ENCODE assay signal across 1 cellular context in the genomic region with DNA sequence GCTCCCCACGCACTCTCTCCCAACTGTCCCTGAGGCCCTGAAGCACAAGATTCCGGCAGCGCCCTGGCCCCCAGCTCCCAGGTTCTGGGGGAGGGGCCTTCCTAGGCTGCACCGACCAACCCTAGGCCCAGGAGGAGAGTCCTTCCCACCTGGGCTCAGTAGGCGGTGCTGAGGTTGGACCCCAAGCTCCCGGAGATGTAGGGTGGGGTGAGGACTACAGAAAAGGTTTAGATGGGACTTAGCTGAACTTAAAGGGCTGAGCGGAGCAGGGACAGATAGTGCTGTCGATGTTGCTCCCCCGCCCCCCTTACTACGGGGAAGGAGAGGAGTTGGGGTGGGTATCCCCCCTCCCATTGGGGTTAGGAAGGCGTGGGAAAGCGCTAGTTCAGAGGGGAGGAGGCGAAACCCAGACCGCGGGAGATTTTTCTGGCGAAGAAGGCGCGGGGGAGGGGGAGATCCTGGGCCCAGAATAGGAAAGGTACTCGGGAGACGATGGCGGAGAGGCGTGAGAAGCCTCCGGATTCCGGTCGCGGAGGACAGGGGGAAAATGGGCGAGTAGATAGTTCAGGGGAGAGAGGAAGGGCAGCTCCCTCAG.
TF ChIP-seq lines count a peak whose summit lies in the region.

No MANE protein-coding gene starts in this region.

TF ChIP-seq in K562, 482 proteins besides CTCF, POLR2A, EP300 and RAD21 (continues in another document):
- TF ChIP-seq, protein P1, sequence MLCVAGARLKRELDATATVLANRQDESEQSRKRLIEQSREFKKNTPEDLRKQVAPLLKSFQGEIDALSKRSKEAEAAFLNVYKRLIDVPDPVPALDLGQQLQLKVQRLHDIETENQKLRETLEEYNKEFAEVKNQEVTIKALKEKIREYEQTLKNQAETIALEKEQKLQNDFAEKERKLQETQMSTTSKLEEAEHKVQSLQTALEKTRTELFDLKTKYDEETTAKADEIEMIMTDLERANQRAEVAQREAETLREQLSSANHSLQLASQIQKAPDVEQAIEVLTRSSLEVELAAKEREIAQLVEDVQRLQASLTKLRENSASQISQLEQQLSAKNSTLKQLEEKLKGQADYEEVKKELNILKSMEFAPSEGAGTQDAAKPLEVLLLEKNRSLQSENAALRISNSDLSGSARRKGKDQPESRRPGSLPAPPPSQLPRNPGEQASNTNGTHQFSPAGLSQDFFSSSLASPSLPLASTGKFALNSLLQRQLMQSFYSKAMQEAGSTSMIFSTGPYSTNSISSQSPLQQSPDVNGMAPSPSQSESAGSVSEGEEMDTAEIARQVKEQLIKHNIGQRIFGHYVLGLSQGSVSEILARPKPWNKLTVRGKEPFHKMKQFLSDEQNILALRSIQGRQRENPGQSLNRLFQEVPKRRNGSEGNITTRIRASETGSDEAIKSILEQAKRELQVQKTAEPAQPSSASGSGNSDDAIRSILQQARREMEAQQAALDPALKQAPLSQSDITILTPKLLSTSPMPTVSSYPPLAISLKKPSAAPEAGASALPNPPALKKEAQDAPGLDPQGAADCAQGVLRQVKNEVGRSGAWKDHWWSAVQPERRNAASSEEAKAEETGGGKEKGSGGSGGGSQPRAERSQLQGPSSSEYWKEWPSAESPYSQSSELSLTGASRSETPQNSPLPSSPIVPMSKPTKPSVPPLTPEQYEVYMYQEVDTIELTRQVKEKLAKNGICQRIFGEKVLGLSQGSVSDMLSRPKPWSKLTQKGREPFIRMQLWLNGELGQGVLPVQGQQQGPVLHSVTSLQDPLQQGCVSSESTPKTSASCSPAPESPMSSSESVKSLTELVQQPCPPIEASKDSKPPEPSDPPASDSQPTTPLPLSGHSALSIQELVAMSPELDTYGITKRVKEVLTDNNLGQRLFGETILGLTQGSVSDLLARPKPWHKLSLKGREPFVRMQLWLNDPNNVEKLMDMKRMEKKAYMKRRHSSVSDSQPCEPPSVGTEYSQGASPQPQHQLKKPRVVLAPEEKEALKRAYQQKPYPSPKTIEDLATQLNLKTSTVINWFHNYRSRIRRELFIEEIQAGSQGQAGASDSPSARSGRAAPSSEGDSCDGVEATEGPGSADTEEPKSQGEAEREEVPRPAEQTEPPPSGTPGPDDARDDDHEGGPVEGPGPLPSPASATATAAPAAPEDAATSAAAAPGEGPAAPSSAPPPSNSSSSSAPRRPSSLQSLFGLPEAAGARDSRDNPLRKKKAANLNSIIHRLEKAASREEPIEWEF (CRISPR knock-in tag; IDR thresholded peaks at IDR 0.05): no peak
- TF ChIP-seq ETS2 (tag; IDR thresholded peaks at IDR 0.05; ENCODE audit: borderline replicate concordance, poor library complexity, severe bottlenecking): no peak
- TF ChIP-seq, protein P2, sequence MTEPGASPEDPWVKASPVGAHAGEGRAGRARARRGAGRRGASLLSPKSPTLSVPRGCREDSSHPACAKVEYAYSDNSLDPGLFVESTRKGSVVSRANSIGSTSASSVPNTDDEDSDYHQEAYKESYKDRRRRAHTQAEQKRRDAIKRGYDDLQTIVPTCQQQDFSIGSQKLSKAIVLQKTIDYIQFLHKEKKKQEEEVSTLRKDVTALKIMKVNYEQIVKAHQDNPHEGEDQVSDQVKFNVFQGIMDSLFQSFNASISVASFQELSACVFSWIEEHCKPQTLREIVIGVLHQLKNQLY (CRISPR knock-in tag; conservative IDR thresholded peaks at IDR 0.05): no peak
- TF ChIP-seq, protein P3, sequence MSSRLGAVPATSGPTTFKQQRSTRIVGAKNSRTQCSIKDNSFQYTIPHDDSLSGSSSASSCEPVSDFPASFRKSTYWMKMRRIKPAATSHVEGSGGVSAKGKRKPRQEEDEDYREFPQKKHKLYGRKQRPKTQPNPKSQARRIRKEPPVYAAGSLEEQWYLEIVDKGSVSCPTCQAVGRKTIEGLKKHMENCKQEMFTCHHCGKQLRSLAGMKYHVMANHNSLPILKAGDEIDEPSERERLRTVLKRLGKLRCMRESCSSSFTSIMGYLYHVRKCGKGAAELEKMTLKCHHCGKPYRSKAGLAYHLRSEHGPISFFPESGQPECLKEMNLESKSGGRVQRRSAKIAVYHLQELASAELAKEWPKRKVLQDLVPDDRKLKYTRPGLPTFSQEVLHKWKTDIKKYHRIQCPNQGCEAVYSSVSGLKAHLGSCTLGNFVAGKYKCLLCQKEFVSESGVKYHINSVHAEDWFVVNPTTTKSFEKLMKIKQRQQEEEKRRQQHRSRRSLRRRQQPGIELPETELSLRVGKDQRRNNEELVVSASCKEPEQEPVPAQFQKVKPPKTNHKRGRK (tag; IDR thresholded peaks at IDR 0.05): no peak
- TF ChIP-seq LEF1 (IDR thresholded peaks at IDR 0.05): no peak
- TF ChIP-seq, protein P4, sequence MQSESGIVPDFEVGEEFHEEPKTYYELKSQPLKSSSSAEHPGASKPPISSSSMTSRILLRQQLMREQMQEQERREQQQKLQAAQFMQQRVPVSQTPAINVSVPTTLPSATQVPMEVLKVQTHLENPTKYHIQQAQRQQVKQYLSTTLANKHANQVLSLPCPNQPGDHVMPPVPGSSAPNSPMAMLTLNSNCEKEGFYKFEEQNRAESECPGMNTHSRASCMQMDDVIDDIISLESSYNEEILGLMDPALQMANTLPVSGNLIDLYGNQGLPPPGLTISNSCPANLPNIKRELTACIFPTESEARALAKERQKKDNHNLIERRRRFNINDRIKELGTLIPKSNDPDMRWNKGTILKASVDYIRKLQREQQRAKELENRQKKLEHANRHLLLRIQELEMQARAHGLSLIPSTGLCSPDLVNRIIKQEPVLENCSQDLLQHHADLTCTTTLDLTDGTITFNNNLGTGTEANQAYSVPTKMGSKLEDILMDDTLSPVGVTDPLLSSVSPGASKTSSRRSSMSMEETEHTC (IDR thresholded peaks at IDR 0.05): no peak
- TF ChIP-seq ZNF316 (IDR thresholded peaks at IDR 0.05): no peak
- no peak for TF ChIP-seq MYC (IDR thresholded peaks at IDR 0.05; ENCODE audit: low read depth, low read length)
- no peak for TF ChIP-seq MYC (CRISPR knock-in tag; IDR thresholded peaks at IDR 0.05; ENCODE audit: borderline replicate concordance, low read depth)
- TF ChIP-seq, protein P5, sequence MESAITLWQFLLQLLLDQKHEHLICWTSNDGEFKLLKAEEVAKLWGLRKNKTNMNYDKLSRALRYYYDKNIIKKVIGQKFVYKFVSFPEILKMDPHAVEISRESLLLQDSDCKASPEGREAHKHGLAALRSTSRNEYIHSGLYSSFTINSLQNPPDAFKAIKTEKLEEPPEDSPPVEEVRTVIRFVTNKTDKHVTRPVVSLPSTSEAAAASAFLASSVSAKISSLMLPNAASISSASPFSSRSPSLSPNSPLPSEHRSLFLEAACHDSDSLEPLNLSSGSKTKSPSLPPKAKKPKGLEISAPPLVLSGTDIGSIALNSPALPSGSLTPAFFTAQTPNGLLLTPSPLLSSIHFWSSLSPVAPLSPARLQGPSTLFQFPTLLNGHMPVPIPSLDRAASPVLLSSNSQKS (CRISPR knock-in tag; IDR thresholded peaks at IDR 0.05): no peak
- no peak for TF ChIP-seq E2F3 (CRISPR knock-in tag; IDR thresholded peaks at IDR 0.05)
- no peak for TF ChIP-seq RFX7 (CRISPR knock-in tag; IDR thresholded peaks at IDR 0.05)
- TF ChIP-seq ZNF75A (CRISPR knock-in tag; IDR thresholded peaks at IDR 0.05): no peak
- TF ChIP-seq NR2C2 (CRISPR knock-in tag; IDR thresholded peaks at IDR 0.05): no peak
- no peak for TF ChIP-seq NR2C2 (tag; IDR thresholded peaks at IDR 0.05)
- TF ChIP-seq POLR3A (IDR thresholded peaks at IDR 0.05; ENCODE audit: borderline replicate concordance, extremely low read depth, insufficient read depth, insufficient read length): no peak
- TF ChIP-seq RCOR1 (IDR thresholded peaks at IDR 0.05; ENCODE audit: borderline replicate concordance in 1 of 2, low read depth in 2 of 2, low read length in 2 of 2): 0 out of 4 replicates have a peak, but pooled peaks of 1 of the 2 experiments have one; percentile 3
- TF ChIP-seq CREM (IDR thresholded peaks at IDR 0.05; ENCODE audit: low read depth): peak; percentile 8; the same call in 1 of the 2 replicates
- TF ChIP-seq, protein P6, sequence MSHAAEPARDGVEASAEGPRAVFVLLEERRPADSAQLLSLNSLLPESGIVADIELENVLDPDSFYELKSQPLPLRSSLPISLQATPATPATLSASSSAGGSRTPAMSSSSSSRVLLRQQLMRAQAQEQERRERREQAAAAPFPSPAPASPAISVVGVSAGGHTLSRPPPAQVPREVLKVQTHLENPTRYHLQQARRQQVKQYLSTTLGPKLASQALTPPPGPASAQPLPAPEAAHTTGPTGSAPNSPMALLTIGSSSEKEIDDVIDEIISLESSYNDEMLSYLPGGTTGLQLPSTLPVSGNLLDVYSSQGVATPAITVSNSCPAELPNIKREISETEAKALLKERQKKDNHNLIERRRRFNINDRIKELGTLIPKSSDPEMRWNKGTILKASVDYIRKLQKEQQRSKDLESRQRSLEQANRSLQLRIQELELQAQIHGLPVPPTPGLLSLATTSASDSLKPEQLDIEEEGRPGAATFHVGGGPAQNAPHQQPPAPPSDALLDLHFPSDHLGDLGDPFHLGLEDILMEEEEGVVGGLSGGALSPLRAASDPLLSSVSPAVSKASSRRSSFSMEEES (CRISPR knock-in tag; IDR thresholded peaks at IDR 0.05): no peak
- TF ChIP-seq HDAC2 (IDR thresholded peaks at IDR 0.05): no peak; the same call in 1 of the 2 replicates
- TF ChIP-seq ZNF232 (CRISPR knock-in tag; IDR thresholded peaks at IDR 0.05): no peak
- TF ChIP-seq, protein P7, sequence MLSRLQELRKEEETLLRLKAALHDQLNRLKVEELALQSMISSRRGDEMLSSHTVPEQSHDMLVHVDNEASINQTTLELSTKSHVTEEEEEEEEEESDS (CRISPR knock-in tag; IDR thresholded peaks at IDR 0.05): no peak
- TF ChIP-seq KDM1A (IDR thresholded peaks at IDR 0.05): 0 out of 4 replicates have a peak, but pooled peaks of 1 of the 2 experiments have one; percentile 46
- TF ChIP-seq, protein P8, sequence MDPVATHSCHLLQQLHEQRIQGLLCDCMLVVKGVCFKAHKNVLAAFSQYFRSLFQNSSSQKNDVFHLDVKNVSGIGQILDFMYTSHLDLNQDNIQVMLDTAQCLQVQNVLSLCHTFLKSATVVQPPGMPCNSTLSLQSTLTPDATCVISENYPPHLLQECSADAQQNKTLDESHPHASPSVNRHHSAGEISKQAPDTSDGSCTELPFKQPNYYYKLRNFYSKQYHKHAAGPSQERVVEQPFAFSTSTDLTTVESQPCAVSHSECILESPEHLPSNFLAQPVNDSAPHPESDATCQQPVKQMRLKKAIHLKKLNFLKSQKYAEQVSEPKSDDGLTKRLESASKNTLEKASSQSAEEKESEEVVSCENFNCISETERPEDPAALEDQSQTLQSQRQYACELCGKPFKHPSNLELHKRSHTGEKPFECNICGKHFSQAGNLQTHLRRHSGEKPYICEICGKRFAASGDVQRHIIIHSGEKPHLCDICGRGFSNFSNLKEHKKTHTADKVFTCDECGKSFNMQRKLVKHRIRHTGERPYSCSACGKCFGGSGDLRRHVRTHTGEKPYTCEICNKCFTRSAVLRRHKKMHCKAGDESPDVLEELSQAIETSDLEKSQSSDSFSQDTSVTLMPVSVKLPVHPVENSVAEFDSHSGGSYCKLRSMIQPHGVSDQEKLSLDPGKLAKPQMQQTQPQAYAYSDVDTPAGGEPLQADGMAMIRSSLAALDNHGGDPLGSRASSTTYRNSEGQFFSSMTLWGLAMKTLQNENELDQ (CRISPR knock-in tag; IDR thresholded peaks at IDR 0.05; ENCODE audit: borderline replicate concordance): no peak
- TF ChIP-seq, protein P9, sequence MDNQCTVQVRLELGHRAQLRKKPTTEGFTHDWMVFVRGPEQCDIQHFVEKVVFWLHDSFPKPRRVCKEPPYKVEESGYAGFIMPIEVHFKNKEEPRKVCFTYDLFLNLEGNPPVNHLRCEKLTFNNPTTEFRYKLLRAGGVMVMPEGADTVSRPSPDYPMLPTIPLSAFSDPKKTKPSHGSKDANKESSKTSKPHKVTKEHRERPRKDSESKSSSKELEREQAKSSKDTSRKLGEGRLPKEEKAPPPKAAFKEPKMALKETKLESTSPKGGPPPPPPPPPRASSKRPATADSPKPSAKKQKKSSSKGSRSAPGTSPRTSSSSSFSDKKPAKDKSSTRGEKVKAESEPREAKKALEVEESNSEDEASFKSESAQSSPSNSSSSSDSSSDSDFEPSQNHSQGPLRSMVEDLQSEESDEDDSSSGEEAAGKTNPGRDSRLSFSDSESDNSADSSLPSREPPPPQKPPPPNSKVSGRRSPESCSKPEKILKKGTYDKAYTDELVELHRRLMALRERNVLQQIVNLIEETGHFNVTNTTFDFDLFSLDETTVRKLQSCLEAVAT (IDR thresholded peaks at IDR 0.05): peak in 1 of 2 experiments; percentile 38; a peak in 2 of 4 replicates
- no peak for TF ChIP-seq TCF7 (IDR thresholded peaks at IDR 0.05; ENCODE audit: borderline replicate concordance)
- TF ChIP-seq, protein P10, sequence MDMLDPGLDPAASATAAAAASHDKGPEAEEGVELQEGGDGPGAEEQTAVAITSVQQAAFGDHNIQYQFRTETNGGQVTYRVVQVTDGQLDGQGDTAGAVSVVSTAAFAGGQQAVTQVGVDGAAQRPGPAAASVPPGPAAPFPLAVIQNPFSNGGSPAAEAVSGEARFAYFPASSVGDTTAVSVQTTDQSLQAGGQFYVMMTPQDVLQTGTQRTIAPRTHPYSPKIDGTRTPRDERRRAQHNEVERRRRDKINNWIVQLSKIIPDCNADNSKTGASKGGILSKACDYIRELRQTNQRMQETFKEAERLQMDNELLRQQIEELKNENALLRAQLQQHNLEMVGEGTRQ (CRISPR knock-in tag; IDR thresholded peaks at IDR 0.05): no peak
- TF ChIP-seq JUND (IDR thresholded peaks at IDR 0.05; ENCODE audit: borderline replicate concordance, low read depth, low read length): no peak
- TF ChIP-seq JUND (tag; IDR thresholded peaks at IDR 0.05; ENCODE audit: borderline replicate concordance, low read depth, low read length): no peak
- no peak for TF ChIP-seq PYGO2 (tag; IDR thresholded peaks at IDR 0.05)
- TF ChIP-seq NUFIP1 (IDR thresholded peaks at IDR 0.05; ENCODE audit: partially characterized antibody): no peak
- TF ChIP-seq CHD1 (IDR thresholded peaks at IDR 0.05; ENCODE audit: low read length): no peak
- no peak; the same call in 1 of the 2 replicates for TF ChIP-seq ARID1B (IDR thresholded peaks at IDR 0.05)
- no peak for TF ChIP-seq RB1 (IDR thresholded peaks at IDR 0.05; ENCODE audit: low read depth)
- no peak for TF ChIP-seq TAF1 (IDR thresholded peaks at IDR 0.05; ENCODE audit: control insufficient read depth, extremely low read depth, insufficient read depth, low read length, severe bottlenecking)
- TF ChIP-seq TBP (optimal IDR thresholded peaks at IDR 0.05; ENCODE audit: low read depth, low read length): peak; percentile 39
- TF ChIP-seq, protein P11, sequence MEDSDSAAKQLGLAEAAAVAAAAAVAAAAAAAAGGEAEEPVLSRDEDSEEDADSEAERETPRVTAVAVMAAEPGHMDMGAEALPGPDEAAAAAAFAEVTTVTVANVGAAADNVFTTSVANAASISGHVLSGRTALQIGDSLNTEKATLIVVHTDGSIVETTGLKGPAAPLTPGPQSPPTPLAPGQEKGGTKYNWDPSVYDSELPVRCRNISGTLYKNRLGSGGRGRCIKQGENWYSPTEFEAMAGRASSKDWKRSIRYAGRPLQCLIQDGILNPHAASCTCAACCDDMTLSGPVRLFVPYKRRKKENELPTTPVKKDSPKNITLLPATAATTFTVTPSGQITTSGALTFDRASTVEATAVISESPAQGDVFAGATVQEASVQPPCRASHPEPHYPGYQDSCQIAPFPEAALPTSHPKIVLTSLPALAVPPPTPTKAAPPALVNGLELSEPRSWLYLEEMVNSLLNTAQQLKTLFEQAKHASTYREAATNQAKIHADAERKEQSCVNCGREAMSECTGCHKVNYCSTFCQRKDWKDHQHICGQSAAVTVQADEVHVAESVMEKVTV (CRISPR knock-in tag; IDR thresholded peaks at IDR 0.05): no peak
- TF ChIP-seq SMARCC2 (IDR thresholded peaks at IDR 0.05; ENCODE audit: low read depth): no peak
- no peak for TF ChIP-seq FOXJ3 (CRISPR knock-in tag; IDR thresholded peaks at IDR 0.05)
